8 cellular contexts compared by ENCODE assay signal in genomic region chr19:49327878-49328544, GRCh38. TPM values are rescaled to one million over a fixed set of nuclear protein-coding genes. Genes with fewer than 3 reads are reported as not detected.
DNase-seq lines count a peak whose midpoint lies in the region; ATAC-seq and TF ChIP-seq lines count a peak whose summit lies in the region.

No MANE protein-coding gene starts in this region.

- 73 to 89% methylated on average over 2 of the region's 2 CpGs for WGBS in thyroid gland, 2 donors

- no peak overlapping the region for H2AFZ ChIP-seq in OCI-LY1 (ENCODE audit: low read length)

- DNase-seq in NCI-H82 (lab: John Stamatoyannopoulos, UW) (peak; percentile 40), NCI-H82 treated with DMSO at 0.1 percent for 48 hours (lab: John Stamatoyannopoulos, UW; ENCODE audit: unreplicated experiment) (no peak), left lung (no peak), type B pancreatic cell (ENCODE audit: extremely low spot score, unreplicated experiment) (peak; percentile 24), thyroid gland (no peak), hippocampal formation (lab: John Stamatoyannopoulos, UW) (no peak)

- H3K36me3 ChIP-seq in OCI-LY1 (ENCODE audit: insufficient read depth, low read length), result peaks cover 14% of the 10 kb centered on the region; the same call in 1 of the 2 replicates
- H3K36me3 ChIP-seq in left lung, result no peaks in the 10 kb centered on the region
- H3K36me3 ChIP-seq in thyroid gland, result no peaks in the 10 kb centered on the region

- H3K9ac ChIP-seq in OCI-LY1 (ENCODE audit: low read length), result peak overlapping the region; percentile 33; the same call in 1 of the 2 replicates

- H3K9me3 Mint-ChIP-seq in activated naive CD8-positive, alpha-beta T cell (ENCODE audit: low read depth), result no peaks in the 10 kb centered on the region
- peaks cover 6% of the 10 kb centered on the region for H3K9me3 Mint-ChIP-seq in type B pancreatic cell

- H3K9me3 ChIP-seq in OCI-LY1 (ENCODE audit: low read length) (peaks cover 5% of the 10 kb centered on the region; the same call in 1 of the 2 replicates), left lung (peaks cover 0 to 2% of the 10 kb centered on the region in 2 donors), thyroid gland (no peaks in the 10 kb centered on the region)

- intact Hi-C loops in left lung (cut with DNase I), result no loop called here
- intact Hi-C loops in thyroid gland (cut with DNase I), result no loop called here

- peak overlapping the region; percentile 42 for H3K4me3 ChIP-seq in OCI-LY1 (ENCODE audit: low read depth, low read length, poor library complexity, severe bottlenecking)
- H3K4me3 ChIP-seq in left lung, result no peak overlapping the region
- no peak overlapping the region for H3K4me3 ChIP-seq in thyroid gland (replicated peaks in 1 of 3)

- H4K20me1 ChIP-seq in OCI-LY1 (ENCODE audit: insufficient read depth, low read length), result no peaks in the 10 kb centered on the region

- no peaks in the 10 kb centered on the region for H3K27me3 Mint-ChIP-seq in activated naive CD8-positive, alpha-beta T cell
- H3K27me3 Mint-ChIP-seq in type B pancreatic cell, result no peaks in the 10 kb centered on the region

- peak overlapping the region; percentile 50 for H3K4me2 ChIP-seq in OCI-LY1 (ENCODE audit: low read length)

- H3K4me1 Mint-ChIP-seq in activated naive CD8-positive, alpha-beta T cell (ENCODE audit: low read depth), result peaks cover 43% of the 10 kb centered on the region
- peaks cover 7% of the 10 kb centered on the region for H3K4me1 Mint-ChIP-seq in type B pancreatic cell (ENCODE audit: unreplicated experiment)

- peak overlapping the region; percentile 62 for H3K27ac Mint-ChIP-seq in activated naive CD8-positive, alpha-beta T cell
- no peak overlapping the region for H3K27ac Mint-ChIP-seq in type B pancreatic cell

- H3K27me3 ChIP-seq in OCI-LY1 (ENCODE audit: insufficient read depth, low read length) (no peaks in the 10 kb centered on the region), left lung (no peaks in the 10 kb centered on the region), thyroid gland (no peaks in the 10 kb centered on the region)

- TF ChIP-seq CTCF in OCI-LY1 (IDR thresholded peaks at IDR 0.05; ENCODE audit: low read length) (peak; percentile 77), left lung (IDR thresholded peaks at IDR 0.05) (peak; percentile 45 to 71), type B pancreatic cell (conservative IDR thresholded peaks at IDR 0.05) (peak; percentile 73), thyroid gland (IDR thresholded peaks at IDR 0.05) (peak in 2 of 6 experiments; percentile 29 to 44)

- no peak overlapping the region for H3K4me3 Mint-ChIP-seq in activated naive CD8-positive, alpha-beta T cell
- H3K4me3 Mint-ChIP-seq in type B pancreatic cell, result no peak overlapping the region

- no peak for TF ChIP-seq POLR2A in thyroid gland (IDR thresholded peaks at IDR 0.05)

- peak; percentile 70 for ATAC-seq in left lung

- peaks cover 17% of the 10 kb centered on the region for H3K36me3 Mint-ChIP-seq in activated naive CD8-positive, alpha-beta T cell
- H3K36me3 Mint-ChIP-seq in type B pancreatic cell, result peaks cover 17% of the 10 kb centered on the region

- H3K79me2 ChIP-seq in OCI-LY1 (ENCODE audit: insufficient read depth, low read length), result no peaks in the 10 kb centered on the region

- 0 out of 2 replicates have a peak, but pooled peaks cover 7% of the 10 kb centered on the region for H3F3A ChIP-seq in OCI-LY1 (ENCODE audit: insufficient read depth, low read length)

- H3K27ac ChIP-seq in OCI-LY1 (ENCODE audit: low read depth, low read length, poor library complexity, severe bottlenecking), result peak overlapping the region; percentile 96
- H3K27ac ChIP-seq in left lung, result no peak overlapping the region
- H3K27ac ChIP-seq in thyroid gland, result no peak overlapping the region

- no peaks in the 10 kb centered on the region for H3K9me2 ChIP-seq in OCI-LY1 (ENCODE audit: low read depth, low read length)

- H3K4me1 ChIP-seq in OCI-LY1 (ENCODE audit: insufficient read depth, low read length, severe bottlenecking), result peaks cover 74% of the 10 kb centered on the region
- peaks cover 0 to 13% of the 10 kb centered on the region in 2 donors for H3K4me1 ChIP-seq in left lung
- H3K4me1 ChIP-seq in thyroid gland, result peaks cover 4% of the 10 kb centered on the region in 2 donors

RNA-seq across cellular contexts. Expression of gene SLC6A16, which starts 3.0 kb away (rescaled TPM):
- 1 to 10 TPM in 1 of 2 donors, under 1 TPM in 1; 0.52 to 1.0 TPM for total RNA-seq in left lung
- 0.31 and 3.5 TPM in 2 replicates for total RNA-seq in type B pancreatic cell (ENCODE audit: low replicate concordance)
- 1 to 10 TPM in 2 of 4 donors, under 1 TPM in 2; 0.24 to 7.8 (median 1.4) TPM for total RNA-seq in thyroid gland

RNA-seq across cellular contexts. Expression of gene CD37, which starts 7.2 kb away (rescaled TPM):
- total RNA-seq in left lung (10 to 100 TPM; 59.0 to 83.2 TPM), type B pancreatic cell (ENCODE audit: low replicate concordance) (not detected in 2 replicates), thyroid gland (1 to 10 TPM; 2.1 to 9.7 (median 5.4) TPM)

RNA-seq across cellular contexts. Expression of gene TEAD2, which starts 34.2 kb away (rescaled TPM):
- total RNA-seq in left lung (10 to 100 TPM; 36.3 to 50.5 TPM), type B pancreatic cell (ENCODE audit: low replicate concordance) (28.9 and 116 TPM in 2 replicates), thyroid gland (10 to 100 TPM in 3 of 4 donors, 1 to 10 TPM in 1; 6.9 to 19.5 (median 13.7) TPM)

RNA-seq across cellular contexts. Expression of gene DKKL1, which starts 35.7 kb away (rescaled TPM):
- 1 to 10 TPM in 1 of 2 donors, not detected in 1; 1.0 TPM for total RNA-seq in left lung
- total RNA-seq in type B pancreatic cell (ENCODE audit: low replicate concordance), result 0.90 and 9.4 TPM in 2 replicates
- 1 to 10 TPM in 1 of 4 donors, not detected in 3; 1.3 TPM for total RNA-seq in thyroid gland

Comparison
In these comparisons a context has a peak if more than half of its experiments do, and no peak if none do; other contexts are left out.
1. DNase-seq: peak in NCI-H82 (single experiment) and type B pancreatic cell (single experiment); none in NCI-H82 treated with DMSO at 0.1 percent for 48 hours (single experiment), left lung (0 of 2), thyroid gland (0 of 2) and hippocampal formation (0 of 2).
2. RNA of gene CD37, which starts 7.2 kb away (total RNA-seq): 59.0 to 83.2 TPM in left lung; 2.1 to 9.7 TPM in thyroid gland and not detected in type B pancreatic cell; every median in the first group is over 4 times any median in the second.